Comparison of ENCODE assay signal across 26 cellular contexts in genomic region chr5:120682851-120683250, GRCh38.
DNase-seq lines count a peak whose midpoint lies in the region; ATAC-seq and TF ChIP-seq lines count a peak whose summit lies in the region.
"Had no signal": no experiment of that assay in that cellular context is flagged by ENCODE, and none has a peak within 500 bp of the region (broad histone marks: within the 10 kb centered on the region; RNA-seq: fewer than 3 reads in every experiment).

No MANE protein-coding gene starts in this region.

- intact Hi-C loops in right lobe of liver (cut with DNase I) = no loop called here

- H3K4me3 ChIP-seq in SJSA1 (no peak overlapping the region), skeletal muscle satellite cell (ENCODE audit: low read length) (no peak overlapping the region), right lobe of liver (no peak overlapping the region)
- H3K4me3 ChIP-seq: adrenal gland, esophagus squamous epithelium had no signal

- TF ChIP-seq CTCF in right lobe of liver (IDR thresholded peaks at IDR 0.05) = no peak

- H3K27ac ChIP-seq in SJSA1 = peak overlapping the region; percentile 71
- H3K27ac ChIP-seq in right lobe of liver = no peak overlapping the region
- H3K27ac ChIP-seq: adrenal gland, C4-2B, esophagus squamous epithelium, parathyroid adenoma had no signal

- WGBS in right lobe of liver (ENCODE audit: insufficient coverage, low coverage, low lambda C conversion rate, missing lambda C conversion rate) = 43% methylated on average over 2 of the region's 2 CpGs

- H3K36me3 ChIP-seq in SJSA1 (no peaks in the 10 kb centered on the region), skeletal muscle satellite cell (ENCODE audit: insufficient read depth, low read length) (peaks cover 14% of the 10 kb centered on the region), right lobe of liver (no peaks in the 10 kb centered on the region)
- H3K36me3 ChIP-seq: adrenal gland, esophagus squamous epithelium had no signal

- peak; percentile 57 for DNase-seq in ELR (ENCODE audit: low read depth)
- peak in 1 of 2 experiments; percentile 76 for DNase-seq in SJSA1 (ENCODE audit: low read depth in 1 of 2, low spot score in 2 of 2)
- peak; percentile 30 for DNase-seq in fibroblast of gingiva (ENCODE audit: low read depth)
- DNase-seq in GM19240 (ENCODE audit: insufficient read length, low spot score) = no peak
- DNase-seq in right lobe of liver = no peak
- DNase-seq: activated CD4-positive, alpha-beta T cell treated with anti-CD3 and anti-CD28 coated beads, Interleukin-2, amount 10 ng/mL, durations not matched to agents 7 days and 5 days; activated CD8-positive, alpha-beta memory T cell treated with anti-CD3 and anti-CD28 coated beads, Interleukin-2, amount 50 U/mL, for 48 hours; activated gamma-delta T cell; adrenal gland; effector memory CD4-positive, alpha-beta T cell; esophagus squamous epithelium; hypothalamus; Karpas-422; kidney; mesendoderm; natural killer cell; NCI-H524 treated with DMSO at 0.1 percent for 48 hours; Right ventricle myocardium superior; stimulated activated naive CD8-positive, alpha-beta T cell treated with anti-CD3 and anti-CD28 coated beads, Interleukin-15, amount 100 ng/mL, for 72 hours; T-helper 1 cell had no signal

- no peak for TF ChIP-seq POLR2A in right lobe of liver (IDR thresholded peaks at IDR 0.05)

- H3K4me1 ChIP-seq in SJSA1 (replicated peaks) (peaks cover 39% of the 10 kb centered on the region), skeletal muscle satellite cell (ENCODE audit: control insufficient read depth, insufficient read depth, low read length) (peaks cover 42% of the 10 kb centered on the region), right lobe of liver (no peaks in the 10 kb centered on the region)
- H3K4me1 ChIP-seq: adrenal gland, esophagus squamous epithelium, parathyroid adenoma had no signal

- H3K9me3 ChIP-seq in SJSA1 (replicated peaks) (no peaks in the 10 kb centered on the region), skeletal muscle satellite cell (replicated peaks; ENCODE audit: low read length) (no peaks in the 10 kb centered on the region), right lobe of liver (no peaks in the 10 kb centered on the region)
- H3K9me3 ChIP-seq: adrenal gland, esophagus squamous epithelium had no signal

- H3K27me3 ChIP-seq in SJSA1 (replicated peaks) (no peaks in the 10 kb centered on the region), skeletal muscle satellite cell (ENCODE audit: control insufficient read depth, insufficient read depth, low read length) (no peaks in the 10 kb centered on the region), right lobe of liver (no peaks in the 10 kb centered on the region)
- H3K27me3 ChIP-seq: adrenal gland, esophagus squamous epithelium had no signal

- no peak overlapping the region for H3K9ac ChIP-seq in skeletal muscle satellite cell (ENCODE audit: low read depth, low read length)
- H3K9ac ChIP-seq: parathyroid adenoma had no signal

- ATAC-seq in HG02884 (IDR thresholded peaks at IDR 0.05; ENCODE audit: unreplicated experiment) (no peak), right lobe of liver (no peak), HG02938 (IDR thresholded peaks at IDR 0.05; ENCODE audit: unreplicated experiment) (no peak)
- ATAC-seq: natural killer cell; sciatic nerve; stimulated activated naive CD8-positive, alpha-beta T cell treated with anti-CD3 and anti-CD28 coated beads, Interleukin-15, amount 100 ng/mL, for 72 hours had no signal

- H3K4me2 ChIP-seq in skeletal muscle satellite cell (ENCODE audit: low read length) = peak overlapping the region; percentile 17

Comparison
In these comparisons a context has a peak if more than half of its experiments do, and no peak if none do; other contexts are left out.
1. DNase-seq: peak in ELR (single experiment) and fibroblast of gingiva (single experiment); none in GM19240 (single experiment) and right lobe of liver (0 of 3).